1 cellular context compared by ENCODE assay signal in the genomic region with DNA sequence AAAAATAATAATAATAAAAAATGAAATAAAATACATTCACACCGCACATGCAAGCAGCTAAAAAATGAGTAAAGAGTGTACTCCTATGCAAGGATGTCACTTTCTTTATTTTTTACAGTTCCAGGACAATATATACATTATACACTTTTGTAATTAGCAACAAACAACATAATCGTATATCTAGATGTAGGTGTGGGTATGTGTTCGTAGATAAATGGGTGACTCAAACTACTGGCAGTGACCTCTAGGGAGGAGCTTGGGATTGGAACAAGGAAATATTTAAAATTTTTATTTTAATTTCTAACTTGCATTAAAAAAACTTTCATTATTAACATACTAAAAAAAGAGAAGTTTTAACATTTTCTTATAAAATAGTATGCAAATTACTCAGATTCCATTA.
TF ChIP-seq lines count a peak whose summit lies in the region.

No MANE protein-coding gene starts in this region.

TF ChIP-seq in K562, 482 proteins besides CTCF, POLR2A, EP300 and RAD21 (continued from another document and continues in another):
- TF ChIP-seq ZNF347 (CRISPR knock-in tag; IDR thresholded peaks at IDR 0.05; ENCODE audit: low read depth) (no peak), NCOA1 (IDR thresholded peaks at IDR 0.05; ENCODE audit: low read depth) (no peak), FOXK1 (CRISPR knock-in tag; IDR thresholded peaks at IDR 0.05; ENCODE audit: borderline replicate concordance) (no peak), DPF2 (IDR thresholded peaks at IDR 0.05) (peak; percentile 64; the same call in 1 of the 2 replicates), ZNF316 (IDR thresholded peaks at IDR 0.05) (no peak), ZNF41 (CRISPR knock-in tag; conservative IDR thresholded peaks at IDR 0.05) (no peak), POLR3G (IDR thresholded peaks at IDR 0.05; ENCODE audit: extremely low read depth, insufficient read length, insufficient replicate concordance) (no peak), THRAP3 (IDR thresholded peaks at IDR 0.05; ENCODE audit: borderline replicate concordance) (no peak), TEAD4 (IDR thresholded peaks at IDR 0.05; ENCODE audit: low read length) (peak; percentile 38), TEAD4 (CRISPR knock-in tag; IDR thresholded peaks at IDR 0.05; ENCODE audit: borderline replicate concordance) (no peak), CTBP1 (IDR thresholded peaks at IDR 0.05; ENCODE audit: borderline replicate concordance) (no peak), MEF2A (IDR thresholded peaks at IDR 0.05; ENCODE audit: control insufficient read depth, low read depth, low read length) (no peak), ETV1 (tag; conservative IDR thresholded peaks at IDR 0.05; ENCODE audit: low read depth) (no peak), KAT2B (IDR thresholded peaks at IDR 0.05; ENCODE audit: low read depth, low read length) (no peak), NCOR1 (IDR thresholded peaks at IDR 0.05) (0 out of 2 replicates have a peak, but pooled peaks have one; percentile 8)
- TF ChIP-seq, protein P1, sequence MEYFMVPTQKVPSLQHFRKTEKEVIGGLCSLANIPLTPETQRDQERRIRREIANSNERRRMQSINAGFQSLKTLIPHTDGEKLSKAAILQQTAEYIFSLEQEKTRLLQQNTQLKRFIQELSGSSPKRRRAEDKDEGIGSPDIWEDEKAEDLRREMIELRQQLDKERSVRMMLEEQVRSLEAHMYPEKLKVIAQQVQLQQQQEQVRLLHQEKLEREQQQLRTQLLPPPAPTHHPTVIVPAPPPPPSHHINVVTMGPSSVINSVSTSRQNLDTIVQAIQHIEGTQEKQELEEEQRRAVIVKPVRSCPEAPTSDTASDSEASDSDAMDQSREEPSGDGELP (CRISPR knock-in tag; IDR thresholded peaks at IDR 0.05; ENCODE audit: borderline replicate concordance) = no peak
- TF ChIP-seq, protein P2, sequence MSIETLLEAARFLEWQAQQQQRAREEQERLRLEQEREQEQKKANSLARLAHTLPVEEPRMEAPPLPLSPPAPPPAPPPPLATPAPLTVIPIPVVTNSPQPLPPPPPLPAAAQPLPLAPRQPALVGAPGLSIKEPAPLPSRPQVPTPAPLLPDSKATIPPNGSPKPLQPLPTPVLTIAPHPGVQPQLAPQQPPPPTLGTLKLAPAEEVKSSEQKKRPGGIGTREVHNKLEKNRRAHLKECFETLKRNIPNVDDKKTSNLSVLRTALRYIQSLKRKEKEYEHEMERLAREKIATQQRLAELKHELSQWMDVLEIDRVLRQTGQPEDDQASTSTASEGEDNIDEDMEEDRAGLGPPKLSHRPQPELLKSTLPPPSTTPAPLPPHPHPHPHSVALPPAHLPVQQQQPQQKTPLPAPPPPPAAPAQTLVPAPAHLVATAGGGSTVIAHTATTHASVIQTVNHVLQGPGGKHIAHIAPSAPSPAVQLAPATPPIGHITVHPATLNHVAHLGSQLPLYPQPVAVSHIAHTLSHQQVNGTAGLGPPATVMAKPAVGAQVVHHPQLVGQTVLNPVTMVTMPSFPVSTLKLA (conservative IDR thresholded peaks at IDR 0.05) = no peak
- TF ChIP-seq, protein P3, sequence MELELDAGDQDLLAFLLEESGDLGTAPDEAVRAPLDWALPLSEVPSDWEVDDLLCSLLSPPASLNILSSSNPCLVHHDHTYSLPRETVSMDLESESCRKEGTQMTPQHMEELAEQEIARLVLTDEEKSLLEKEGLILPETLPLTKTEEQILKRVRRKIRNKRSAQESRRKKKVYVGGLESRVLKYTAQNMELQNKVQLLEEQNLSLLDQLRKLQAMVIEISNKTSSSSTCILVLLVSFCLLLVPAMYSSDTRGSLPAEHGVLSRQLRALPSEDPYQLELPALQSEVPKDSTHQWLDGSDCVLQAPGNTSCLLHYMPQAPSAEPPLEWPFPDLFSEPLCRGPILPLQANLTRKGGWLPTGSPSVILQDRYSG (tag; conservative IDR thresholded peaks at IDR 0.05; ENCODE audit: low read depth) = no peak
- TF ChIP-seq, protein P4, sequence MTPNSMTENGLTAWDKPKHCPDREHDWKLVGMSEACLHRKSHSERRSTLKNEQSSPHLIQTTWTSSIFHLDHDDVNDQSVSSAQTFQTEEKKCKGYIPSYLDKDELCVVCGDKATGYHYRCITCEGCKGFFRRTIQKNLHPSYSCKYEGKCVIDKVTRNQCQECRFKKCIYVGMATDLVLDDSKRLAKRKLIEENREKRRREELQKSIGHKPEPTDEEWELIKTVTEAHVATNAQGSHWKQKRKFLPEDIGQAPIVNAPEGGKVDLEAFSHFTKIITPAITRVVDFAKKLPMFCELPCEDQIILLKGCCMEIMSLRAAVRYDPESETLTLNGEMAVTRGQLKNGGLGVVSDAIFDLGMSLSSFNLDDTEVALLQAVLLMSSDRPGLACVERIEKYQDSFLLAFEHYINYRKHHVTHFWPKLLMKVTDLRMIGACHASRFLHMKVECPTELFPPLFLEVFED (CRISPR knock-in tag; conservative IDR thresholded peaks at IDR 0.05) = no peak
- TF ChIP-seq, protein P5, sequence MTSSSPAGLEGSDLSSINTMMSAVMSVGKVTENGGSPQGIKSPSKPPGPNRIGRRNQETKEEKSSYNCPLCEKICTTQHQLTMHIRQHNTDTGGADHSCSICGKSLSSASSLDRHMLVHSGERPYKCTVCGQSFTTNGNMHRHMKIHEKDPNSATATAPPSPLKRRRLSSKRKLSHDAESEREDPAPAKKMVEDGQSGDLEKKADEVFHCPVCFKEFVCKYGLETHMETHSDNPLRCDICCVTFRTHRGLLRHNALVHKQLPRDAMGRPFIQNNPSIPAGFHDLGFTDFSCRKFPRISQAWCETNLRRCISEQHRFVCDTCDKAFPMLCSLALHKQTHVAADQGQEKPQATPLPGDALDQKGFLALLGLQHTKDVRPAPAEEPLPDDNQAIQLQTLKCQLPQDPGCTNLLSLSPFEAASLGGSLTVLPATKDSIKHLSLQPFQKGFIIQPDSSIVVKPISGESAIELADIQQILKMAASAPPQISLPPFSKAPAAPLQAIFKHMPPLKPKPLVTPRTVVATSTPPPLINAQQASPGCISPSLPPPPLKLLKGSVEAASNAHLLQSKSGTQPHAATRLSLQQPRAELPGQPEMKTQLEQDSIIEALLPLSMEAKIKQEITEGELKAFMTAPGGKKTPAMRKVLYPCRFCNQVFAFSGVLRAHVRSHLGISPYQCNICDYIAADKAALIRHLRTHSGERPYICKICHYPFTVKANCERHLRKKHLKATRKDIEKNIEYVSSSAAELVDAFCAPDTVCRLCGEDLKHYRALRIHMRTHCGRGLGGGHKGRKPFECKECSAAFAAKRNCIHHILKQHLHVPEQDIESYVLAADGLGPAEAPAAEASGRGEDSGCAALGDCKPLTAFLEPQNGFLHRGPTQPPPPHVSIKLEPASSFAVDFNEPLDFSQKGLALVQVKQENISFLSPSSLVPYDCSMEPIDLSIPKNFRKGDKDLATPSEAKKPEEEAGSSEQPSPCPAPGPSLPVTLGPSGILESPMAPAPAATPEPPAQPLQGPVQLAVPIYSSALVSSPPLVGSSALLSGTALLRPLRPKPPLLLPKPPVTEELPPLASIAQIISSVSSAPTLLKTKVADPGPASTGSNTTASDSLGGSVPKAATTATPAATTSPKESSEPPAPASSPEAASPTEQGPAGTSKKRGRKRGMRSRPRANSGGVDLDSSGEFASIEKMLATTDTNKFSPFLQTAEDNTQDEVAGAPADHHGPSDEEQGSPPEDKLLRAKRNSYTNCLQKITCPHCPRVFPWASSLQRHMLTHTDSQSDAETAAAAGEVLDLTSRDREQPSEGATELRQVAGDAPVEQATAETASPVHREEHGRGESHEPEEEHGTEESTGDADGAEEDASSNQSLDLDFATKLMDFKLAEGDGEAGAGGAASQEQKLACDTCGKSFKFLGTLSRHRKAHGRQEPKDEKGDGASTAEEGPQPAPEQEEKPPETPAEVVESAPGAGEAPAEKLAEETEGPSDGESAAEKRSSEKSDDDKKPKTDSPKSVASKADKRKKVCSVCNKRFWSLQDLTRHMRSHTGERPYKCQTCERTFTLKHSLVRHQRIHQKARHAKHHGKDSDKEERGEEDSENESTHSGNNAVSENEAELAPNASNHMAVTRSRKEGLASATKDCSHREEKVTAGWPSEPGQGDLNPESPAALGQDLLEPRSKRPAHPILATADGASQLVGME (CRISPR knock-in tag; IDR thresholded peaks at IDR 0.05) = no peak
- TF ChIP-seq, protein P6, sequence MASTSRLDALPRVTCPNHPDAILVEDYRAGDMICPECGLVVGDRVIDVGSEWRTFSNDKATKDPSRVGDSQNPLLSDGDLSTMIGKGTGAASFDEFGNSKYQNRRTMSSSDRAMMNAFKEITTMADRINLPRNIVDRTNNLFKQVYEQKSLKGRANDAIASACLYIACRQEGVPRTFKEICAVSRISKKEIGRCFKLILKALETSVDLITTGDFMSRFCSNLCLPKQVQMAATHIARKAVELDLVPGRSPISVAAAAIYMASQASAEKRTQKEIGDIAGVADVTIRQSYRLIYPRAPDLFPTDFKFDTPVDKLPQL (IDR thresholded peaks at IDR 0.05; ENCODE audit: extremely low read depth, insufficient read length) = no peak
- TF ChIP-seq, protein P7, sequence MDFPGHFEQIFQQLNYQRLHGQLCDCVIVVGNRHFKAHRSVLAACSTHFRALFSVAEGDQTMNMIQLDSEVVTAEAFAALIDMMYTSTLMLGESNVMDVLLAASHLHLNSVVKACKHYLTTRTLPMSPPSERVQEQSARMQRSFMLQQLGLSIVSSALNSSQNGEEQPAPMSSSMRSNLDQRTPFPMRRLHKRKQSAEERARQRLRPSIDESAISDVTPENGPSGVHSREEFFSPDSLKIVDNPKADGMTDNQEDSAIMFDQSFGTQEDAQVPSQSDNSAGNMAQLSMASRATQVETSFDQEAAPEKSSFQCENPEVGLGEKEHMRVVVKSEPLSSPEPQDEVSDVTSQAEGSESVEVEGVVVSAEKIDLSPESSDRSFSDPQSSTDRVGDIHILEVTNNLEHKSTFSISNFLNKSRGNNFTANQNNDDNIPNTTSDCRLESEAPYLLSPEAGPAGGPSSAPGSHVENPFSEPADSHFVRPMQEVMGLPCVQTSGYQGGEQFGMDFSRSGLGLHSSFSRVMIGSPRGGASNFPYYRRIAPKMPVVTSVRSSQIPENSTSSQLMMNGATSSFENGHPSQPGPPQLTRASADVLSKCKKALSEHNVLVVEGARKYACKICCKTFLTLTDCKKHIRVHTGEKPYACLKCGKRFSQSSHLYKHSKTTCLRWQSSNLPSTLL (IDR thresholded peaks at IDR 0.05) = no peak
- TF ChIP-seq, protein P8, sequence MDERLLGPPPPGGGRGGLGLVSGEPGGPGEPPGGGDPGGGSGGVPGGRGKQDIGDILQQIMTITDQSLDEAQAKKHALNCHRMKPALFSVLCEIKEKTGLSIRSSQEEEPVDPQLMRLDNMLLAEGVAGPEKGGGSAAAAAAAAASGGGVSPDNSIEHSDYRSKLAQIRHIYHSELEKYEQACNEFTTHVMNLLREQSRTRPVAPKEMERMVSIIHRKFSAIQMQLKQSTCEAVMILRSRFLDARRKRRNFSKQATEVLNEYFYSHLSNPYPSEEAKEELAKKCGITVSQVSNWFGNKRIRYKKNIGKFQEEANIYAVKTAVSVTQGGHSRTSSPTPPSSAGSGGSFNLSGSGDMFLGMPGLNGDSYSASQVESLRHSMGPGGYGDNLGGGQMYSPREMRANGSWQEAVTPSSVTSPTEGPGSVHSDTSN (CRISPR knock-in tag; IDR thresholded peaks at IDR 0.05; ENCODE audit: low read depth) = no peak
- TF ChIP-seq, protein P8 (tag; conservative IDR thresholded peaks at IDR 0.05; ENCODE audit: low read depth) = no peak
- TF ChIP-seq, protein P9, sequence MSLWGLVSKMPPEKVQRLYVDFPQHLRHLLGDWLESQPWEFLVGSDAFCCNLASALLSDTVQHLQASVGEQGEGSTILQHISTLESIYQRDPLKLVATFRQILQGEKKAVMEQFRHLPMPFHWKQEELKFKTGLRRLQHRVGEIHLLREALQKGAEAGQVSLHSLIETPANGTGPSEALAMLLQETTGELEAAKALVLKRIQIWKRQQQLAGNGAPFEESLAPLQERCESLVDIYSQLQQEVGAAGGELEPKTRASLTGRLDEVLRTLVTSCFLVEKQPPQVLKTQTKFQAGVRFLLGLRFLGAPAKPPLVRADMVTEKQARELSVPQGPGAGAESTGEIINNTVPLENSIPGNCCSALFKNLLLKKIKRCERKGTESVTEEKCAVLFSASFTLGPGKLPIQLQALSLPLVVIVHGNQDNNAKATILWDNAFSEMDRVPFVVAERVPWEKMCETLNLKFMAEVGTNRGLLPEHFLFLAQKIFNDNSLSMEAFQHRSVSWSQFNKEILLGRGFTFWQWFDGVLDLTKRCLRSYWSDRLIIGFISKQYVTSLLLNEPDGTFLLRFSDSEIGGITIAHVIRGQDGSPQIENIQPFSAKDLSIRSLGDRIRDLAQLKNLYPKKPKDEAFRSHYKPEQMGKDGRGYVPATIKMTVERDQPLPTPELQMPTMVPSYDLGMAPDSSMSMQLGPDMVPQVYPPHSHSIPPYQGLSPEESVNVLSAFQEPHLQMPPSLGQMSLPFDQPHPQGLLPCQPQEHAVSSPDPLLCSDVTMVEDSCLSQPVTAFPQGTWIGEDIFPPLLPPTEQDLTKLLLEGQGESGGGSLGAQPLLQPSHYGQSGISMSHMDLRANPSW (CRISPR knock-in tag; IDR thresholded peaks at IDR 0.05) = no peak
